24 cellular contexts compared by ENCODE assay signal in the genomic region with DNA sequence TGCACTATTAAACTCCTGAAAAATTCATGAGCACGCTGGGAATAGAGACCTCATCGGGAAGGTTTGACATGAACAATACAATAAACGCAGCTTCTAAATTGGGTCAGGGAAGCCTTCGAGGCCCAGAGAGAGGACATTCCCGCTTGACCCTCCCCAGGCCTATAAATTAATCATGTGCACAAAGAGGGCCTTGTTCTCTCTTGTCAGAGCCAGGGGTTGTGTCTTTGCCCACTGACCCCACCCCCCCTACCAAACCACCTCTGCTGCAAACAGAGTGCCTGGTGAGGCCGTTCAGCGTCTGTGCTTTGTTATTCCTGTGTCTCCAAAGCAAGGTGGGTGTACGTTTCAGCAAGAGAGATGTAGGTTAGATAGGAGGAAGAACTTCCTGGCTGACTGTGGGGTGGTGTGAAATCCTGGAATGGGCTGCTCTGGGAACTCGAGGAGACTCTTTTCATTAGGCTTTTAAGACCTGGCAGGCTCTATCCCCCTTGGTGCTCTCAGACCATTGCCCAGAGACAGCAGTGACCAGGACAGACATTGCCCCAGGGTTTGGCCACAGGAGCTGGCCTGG. TPM values are rescaled to one million over a fixed set of nuclear protein-coding genes. Genes with fewer than 3 reads are reported as not detected.
A peak's percentile ranks its signal among the peaks of the same experiment; 100 is the strongest.
DNase-seq lines count a peak whose midpoint lies in the region; TF ChIP-seq lines count a peak whose summit lies in the region.
"Had no signal": no experiment of that assay in that cellular context is flagged by ENCODE, and none has a peak within 500 bp of the region (broad histone marks: within the 10 kb centered on the region; RNA-seq: fewer than 3 reads in every experiment).

No MANE protein-coding gene starts in this region.

- H3K9me3 Mint-ChIP-seq in brain (peaks cover 0 to 9% (median 2%) of the 10 kb centered on the region in 5 experiments), mesothelial cell of epicardium (no peaks in the 10 kb centered on the region)
- H3K9me3 Mint-ChIP-seq: activated T-cell treated with anti-CD3 and anti-CD28 coated beads, Interleukin-2, amount 50 U/mL, for 4 hours; central memory CD8-positive, alpha-beta T cell; dendritic cell treated with granulocyte-macrophage colony-stimulating factor and Interleukin-4, amounts not matched to agents 40 ng/mL and 50 ng/mL, for 4 days; IgD-negative memory B cell; WTC11 had no signal

- H3K36me3 Mint-ChIP-seq in brain (no peaks in the 10 kb centered on the region), mesothelial cell of epicardium (no peaks in the 10 kb centered on the region)
- H3K36me3 Mint-ChIP-seq: activated CD8-positive, alpha-beta memory T cell treated with anti-CD3 and anti-CD28 coated beads, Interleukin-2, amount 10 ng/mL, durations not matched to agents 7 days and 5 days; WTC11 had no signal

- H3K27ac ChIP-seq in caudate nucleus (ENCODE audit: low read depth, low read length) = no peak overlapping the region
- H3K27ac ChIP-seq: ascending aorta, Peyer's patch, tibial nerve had no signal

- TF ChIP-seq CTCF in brain (conservative IDR thresholded peaks at IDR 0.05) (no peak), mesothelial cell of epicardium (IDR thresholded peaks at IDR 0.05; ENCODE audit: unreplicated experiment) (no peak)

- peak overlapping the region; percentile 43 to 84 (median 72) for H3K27ac Mint-ChIP-seq in brain
- H3K27ac Mint-ChIP-seq in mesothelial cell of epicardium = peak overlapping the region; percentile 43
- H3K27ac Mint-ChIP-seq: activated CD8-positive, alpha-beta memory T cell treated with anti-CD3 and anti-CD28 coated beads, Interleukin-2, amount 10 ng/mL, durations not matched to agents 7 days and 5 days; dendritic cell treated with granulocyte-macrophage colony-stimulating factor and Interleukin-4, amounts not matched to agents 40 ng/mL and 50 ng/mL, for 4 days; IgD-negative memory B cell had no signal

- H3K4me1 Mint-ChIP-seq in brain = peaks cover 69% of the 10 kb centered on the region
- H3K4me1 Mint-ChIP-seq in mesothelial cell of epicardium = peaks cover 48% of the 10 kb centered on the region
- H3K4me1 Mint-ChIP-seq: central memory CD8-positive, alpha-beta T cell had no signal

- H3K4me3 Mint-ChIP-seq in brain (peak overlapping the region in 1 of 5 experiments; percentile 44), mesothelial cell of epicardium (no peak overlapping the region)
- H3K4me3 Mint-ChIP-seq: activated CD8-positive, alpha-beta memory T cell treated with anti-CD3 and anti-CD28 coated beads, Interleukin-2, amount 10 ng/mL, durations not matched to agents 7 days and 5 days; activated T-cell treated with anti-CD3 and anti-CD28 coated beads, Interleukin-2, amount 50 U/mL, for 4 hours; central memory CD8-positive, alpha-beta T cell; dendritic cell treated with granulocyte-macrophage colony-stimulating factor and Interleukin-4, amounts not matched to agents 40 ng/mL and 50 ng/mL, for 4 days; IgD-negative memory B cell; WTC11 had no signal

- peak; percentile 66 for DNase-seq in HuH-7 (ENCODE audit: low spot score)
- no peak for DNase-seq in mesothelial cell of epicardium (ENCODE audit: low spot score in 2 of 2, unreplicated experiment in 2 of 2)
- DNase-seq in retina = peak; percentile 83
- DNase-seq in hypothalamus (lab: John Stamatoyannopoulos, UW) = no peak
- no peak for DNase-seq in caudate nucleus (lab: John Stamatoyannopoulos, UW)
- DNase-seq in GM03348 (ENCODE audit: low spot score) = no peak
- DNase-seq: activated CD4-positive, alpha-beta T cell treated with anti-CD3 and anti-CD28 coated beads, Interleukin-2, amount 50 U/mL, for 1 hour; activated CD8-positive, alpha-beta memory T cell treated with anti-CD3 and anti-CD28 coated beads, Interleukin-2, amount 10 ng/mL, durations not matched to agents 7 days and 5 days; activated gamma-delta T cell; activated T-cell treated with anti-CD3 and anti-CD28 coated beads, Interleukin-2, amount 50 U/mL, for 4 hours; Caco-2; NCI-H1436 treated with DMSO at 0.1 percent for 48 hours; NCI-H748 treated with DMSO at 0.1 percent for 48 hours; Peyer's patch; SIG-M5; stimulated activated CD4-positive, alpha-beta T cell treated with anti-CD3 and anti-CD28 coated beads, Interleukin-15, amount 100 ng/mL, for 24 hours; stimulated activated CD4-positive, alpha-beta T cell treated with anti-CD3 and anti-CD28 coated beads, Interleukin-4, amount 100 ng/mL, for 4 hours had no signal

- H3K27me3 Mint-ChIP-seq in brain (peaks cover 6% of the 10 kb centered on the region), mesothelial cell of epicardium (ENCODE audit: low read depth) (no peaks in the 10 kb centered on the region)

RNA-seq across cellular contexts. Expression of gene DAB2IP, which starts 18.2 kb away (rescaled TPM):
- 33.1 TPM for polyA plus RNA-seq in brain (ENCODE audit: insufficient read depth, low read depth, low replicate concordance)
- total RNA-seq in mesothelial cell of epicardium = 71.1 to 76.5 TPM (median 75.7 TPM) in 3 replicates
- polyA plus RNA-seq: IgD-negative memory B cell had no signal

Comparison
In these comparisons a context has a peak if more than half of its experiments do, and no peak if none do; other contexts are left out.
1. DNase-seq: peak in HuH-7 (single experiment) and retina (single experiment); none in mesothelial cell of epicardium (0 of 2), hypothalamus (0 of 51), caudate nucleus (0 of 61) and GM03348 (single experiment).